11 cellular contexts compared by ENCODE assay signal in the genomic region with DNA sequence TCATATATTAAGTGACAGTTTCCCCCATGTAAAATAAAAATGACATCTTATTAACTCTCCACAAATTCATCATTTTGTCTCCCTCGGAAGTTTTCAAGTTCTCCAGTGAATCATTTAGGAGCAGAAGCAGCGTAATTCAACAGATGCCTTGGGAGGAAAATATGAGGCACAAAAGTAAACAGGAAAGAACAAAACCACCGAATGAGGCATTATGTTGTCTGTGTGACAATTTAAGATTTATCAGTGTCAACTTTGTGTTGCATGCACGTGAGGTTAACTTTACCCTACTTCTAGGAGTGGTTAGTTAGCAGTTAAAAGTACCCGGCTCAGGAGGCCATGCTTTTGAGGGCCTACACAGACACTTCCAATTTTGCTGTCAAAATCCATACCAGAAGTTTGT.
"Had no signal": no experiment of that assay in that cellular context is flagged by ENCODE, and none has a peak within 500 bp of the region (broad histone marks: within the 10 kb centered on the region; RNA-seq: fewer than 3 reads in every experiment).

No MANE protein-coding gene starts in this region.

- H3K4me3 ChIP-seq: right atrium auricular region, tibial artery had no signal

- H3K4me3 Mint-ChIP-seq: activated CD4-positive, alpha-beta memory T cell treated with anti-CD3 and anti-CD28 coated beads for 36 hours; activated naive CD8-positive, alpha-beta T cell; activated T-cell treated with anti-CD3 and anti-CD28 coated beads, Interleukin-2, amount 50 U/mL, for 4 hours; endodermal cell; stimulated activated memory B cell treated with anti-CD40 and anti-IgM and Interleukin-4, amounts not matched to agents 10 μg/mL and 1 μg/mL and 100 μg/mL, for 72 hours had no signal

- H3K9me3 ChIP-seq: right atrium auricular region, tibial artery had no signal

- H3K27ac Mint-ChIP-seq: activated CD4-positive, alpha-beta memory T cell treated with anti-CD3 and anti-CD28 coated beads for 36 hours; activated naive CD8-positive, alpha-beta T cell; endodermal cell; stimulated activated memory B cell treated with anti-CD40 and anti-IgM and Interleukin-4, amounts not matched to agents 10 μg/mL and 1 μg/mL and 100 μg/mL, for 72 hours had no signal

- H3K36me3 ChIP-seq: right atrium auricular region, tibial artery had no signal

- H3K27me3 ChIP-seq: right atrium auricular region had no signal

- ATAC-seq: activated T-cell treated with anti-CD3 and anti-CD28 coated beads, Interleukin-2, amount 50 U/mL, for 4 hours; stimulated activated memory B cell treated with anti-CD40 and anti-IgM and Interleukin-4, amounts not matched to agents 10 μg/mL and 1 μg/mL and 100 μg/mL, for 72 hours had no signal

- H3K27me3 Mint-ChIP-seq: activated CD4-positive, alpha-beta memory T cell treated with anti-CD3 and anti-CD28 coated beads for 36 hours; activated naive CD8-positive, alpha-beta T cell; stimulated activated memory B cell treated with anti-CD40 and anti-IgM and Interleukin-4, amounts not matched to agents 10 μg/mL and 1 μg/mL and 100 μg/mL, for 72 hours had no signal

- DNase-seq: activated CD4-positive, alpha-beta memory T cell treated with anti-CD3 and anti-CD28 coated beads for 36 hours; activated CD4-positive, alpha-beta T cell treated with anti-CD3 and anti-CD28 coated beads for 1 hour; activated effector memory CD4-positive, alpha-beta T cell treated with anti-CD3 and anti-CD28 coated beads, Interleukin-2, amount 50 U/mL, for 16 hours; activated T-cell treated with anti-CD3 and anti-CD28 coated beads, Interleukin-2, amount 50 U/mL, for 4 hours; endodermal cell; erythroblast; stimulated activated CD4-positive, alpha-beta T cell treated with anti-CD3 and anti-CD28 coated beads, Interleukin-1b, Interleukin-23, amount 100 ng/mL, for 48 hours; tibial artery had no signal

- H3K36me3 Mint-ChIP-seq: activated CD4-positive, alpha-beta memory T cell treated with anti-CD3 and anti-CD28 coated beads for 36 hours; activated naive CD8-positive, alpha-beta T cell; stimulated activated memory B cell treated with anti-CD40 and anti-IgM and Interleukin-4, amounts not matched to agents 10 μg/mL and 1 μg/mL and 100 μg/mL, for 72 hours had no signal

- H3K9me3 Mint-ChIP-seq: activated T-cell treated with anti-CD3 and anti-CD28 coated beads, Interleukin-2, amount 50 U/mL, for 4 hours had no signal

- H3K4me1 ChIP-seq: tibial artery had no signal

- H3K27ac ChIP-seq: right atrium auricular region, tibial artery had no signal

- H3K4me1 Mint-ChIP-seq: stimulated activated memory B cell treated with anti-CD40 and anti-IgM and Interleukin-4, amounts not matched to agents 10 μg/mL and 1 μg/mL and 100 μg/mL, for 72 hours had no signal
